16 cellular contexts compared by ENCODE assay signal in genomic region chr3:133301194-133301593, GRCh38.
A peak's percentile ranks its signal among the peaks of the same experiment; 100 is the strongest.
DNase-seq lines count a peak whose midpoint lies in the region; ATAC-seq lines count a peak whose summit lies in the region.
"Had no signal": no experiment of that assay in that cellular context is flagged by ENCODE, and none has a peak within 500 bp of the region (broad histone marks: within the 10 kb centered on the region; RNA-seq: fewer than 3 reads in every experiment).

No MANE protein-coding gene starts in this region.

- in situ Hi-C loops in G401 (cut with HindIII; ENCODE audit: low sequenced_read_pairs), result no loop called here

- peak; percentile 83 for DNase-seq in EH (ENCODE audit: low read depth)
- peak; percentile 5 for DNase-seq in RKO (ENCODE audit: low spot score)
- peak; percentile 79 for DNase-seq in dermis blood vessel endothelial cell
- DNase-seq in non-pigmented ciliary epithelial cell (ENCODE audit: low read depth), result peak; percentile 94
- DNase-seq in G401 (ENCODE audit: low spot score), result no peak
- DNase-seq in occipital lobe (lab: John Stamatoyannopoulos, UW), result no peak
- DNase-seq: activated B cell treated with CpG ODN at 0.5 μM for 24 hours; activated CD8-positive, alpha-beta memory T cell treated with anti-CD3 and anti-CD28 coated beads, Interleukin-2, amount 50 U/mL, for 4 hours; CD8-positive, alpha-beta T cell; kidney; naive B cell; NCI-H187; NCI-H69 had no signal

- ATAC-seq in HG02852 (IDR thresholded peaks at IDR 0.05; ENCODE audit: unreplicated experiment) (no peak), HG03565 (IDR thresholded peaks at IDR 0.05; ENCODE audit: unreplicated experiment) (no peak)
- ATAC-seq: activated naive CD4-positive, alpha-beta T cell treated with anti-CD3 and anti-CD28 coated beads, Interleukin-2, amount 50 U/mL, for 72 hours; CD8-positive, alpha-beta T cell had no signal

Comparison
In these comparisons a context has a peak if more than half of its experiments do, and no peak if none do; other contexts are left out.
1. DNase-seq: peak in EH (single experiment), RKO (single experiment), dermis blood vessel endothelial cell (single experiment) and non-pigmented ciliary epithelial cell (single experiment); none in G401 (single experiment) and occipital lobe (single experiment).